Comparison of ENCODE assay signal across 1 cellular context in genomic region chr2:133766164-133766832, GRCh38.
TF ChIP-seq lines count a peak whose summit lies in the region.

No MANE protein-coding gene starts in this region.

TF ChIP-seq in A549, 52 proteins besides CTCF, POLR2A, EP300 and RAD21 (continued from another document):
- TF ChIP-seq MAX (IDR thresholded peaks at IDR 0.05) = no peak
- no peak for TF ChIP-seq ELK1 (IDR thresholded peaks at IDR 0.05; ENCODE audit: low read depth, low read length)
- TF ChIP-seq PHF8 (IDR thresholded peaks at IDR 0.05; ENCODE audit: borderline replicate concordance, low read depth) = no peak
- no peak for TF ChIP-seq MAFK (IDR thresholded peaks at IDR 0.05; ENCODE audit: partially characterized antibody)
- TF ChIP-seq POLR2AphosphoS2 (conservative IDR thresholded peaks at IDR 0.05; ENCODE audit: low read length) = no peak
